ENCODE assay signal across 1 cellular context in genomic region chr4:76243877-76244276, GRCh38. TPM values are rescaled to one million over a fixed set of nuclear protein-coding genes. Genes with fewer than 3 reads are reported as not detected.
"Had no signal": no experiment of that assay in that cellular context is flagged by ENCODE, and none has a peak within 500 bp of the region (broad histone marks: within the 10 kb centered on the region; RNA-seq: fewer than 3 reads in every experiment).

No MANE protein-coding gene starts in this region.

RNA-seq across cellular contexts. Expression of gene FAM47E, which starts 7.6 kb away (rescaled TPM):
- total RNA-seq: natural killer cell treated with Interleukin-12 subunit alpha and Interleukin-12 subunit beta and Interleukin-15 and Interleukin-18, amount 100 ng/mL, for 72 hours had no signal
